ENCODE assay signal across 17 cellular contexts in genomic region chr6:161057103-161058091, GRCh38.
DNase-seq lines count a peak whose midpoint lies in the region; ATAC-seq and FAIRE-seq lines count a peak whose summit lies in the region.
"Had no signal": no experiment of that assay in that cellular context is flagged by ENCODE, and none has a peak within 500 bp of the region (broad histone marks: within the 10 kb centered on the region; RNA-seq: fewer than 3 reads in every experiment).

No MANE protein-coding gene starts in this region.

- peak; percentile 5 for DNase-seq in NCI-H2029 treated with DMSO at 0.1 percent for 48 hours (lab: John Stamatoyannopoulos, UW)
- no peak for DNase-seq in NCI-H2029 (lab: John Stamatoyannopoulos, UW)
- peak; percentile 59 for DNase-seq in NCI-H774 (lab: John Stamatoyannopoulos, UW)
- DNase-seq in left lobe of liver (ENCODE audit: low spot score) = no peak
- no peak for DNase-seq in urothelium cell line (ENCODE audit: low spot score)
- DNase-seq in DMS114 treated with DMSO at 0.1 percent for 48 hours (lab: John Stamatoyannopoulos, UW; ENCODE audit: unreplicated experiment) = no peak
- DNase-seq in NCI-H1436 (lab: John Stamatoyannopoulos, UW) = no peak
- DNase-seq: activated B cell treated with CpG ODN at 0.5 μM for 24 hours; activated CD8-positive, alpha-beta memory T cell treated with anti-CD3 and anti-CD28 coated beads for 24 hours; activated effector memory CD4-positive, alpha-beta T cell treated with Interleukin-2 at 50 U/mL for 16 hours; amygdala; NCI-H2171; stimulated activated naive CD4-positive, alpha-beta T cell; T-cell had no signal

- peak; percentile 52 for ATAC-seq in HG03342 (IDR thresholded peaks at IDR 0.05; ENCODE audit: unreplicated experiment)
- ATAC-seq in left lobe of liver = peak; percentile 21
- ATAC-seq: T-cell had no signal

- no peak for FAIRE-seq in urothelium cell line (lab: Jason Lieb, UNC)
- FAIRE-seq: endometrium, H1 had no signal

Comparison
In these comparisons a context has a peak if more than half of its experiments do, and no peak if none do; other contexts are left out.
1. DNase-seq: peak in NCI-H2029 treated with DMSO at 0.1 percent for 48 hours (single experiment) and NCI-H774 (single experiment); none in NCI-H2029 (single experiment), left lobe of liver (single experiment), urothelium cell line (single experiment), DMS114 treated with DMSO at 0.1 percent for 48 hours (single experiment) and NCI-H1436 (single experiment).